In the genomic region with DNA sequence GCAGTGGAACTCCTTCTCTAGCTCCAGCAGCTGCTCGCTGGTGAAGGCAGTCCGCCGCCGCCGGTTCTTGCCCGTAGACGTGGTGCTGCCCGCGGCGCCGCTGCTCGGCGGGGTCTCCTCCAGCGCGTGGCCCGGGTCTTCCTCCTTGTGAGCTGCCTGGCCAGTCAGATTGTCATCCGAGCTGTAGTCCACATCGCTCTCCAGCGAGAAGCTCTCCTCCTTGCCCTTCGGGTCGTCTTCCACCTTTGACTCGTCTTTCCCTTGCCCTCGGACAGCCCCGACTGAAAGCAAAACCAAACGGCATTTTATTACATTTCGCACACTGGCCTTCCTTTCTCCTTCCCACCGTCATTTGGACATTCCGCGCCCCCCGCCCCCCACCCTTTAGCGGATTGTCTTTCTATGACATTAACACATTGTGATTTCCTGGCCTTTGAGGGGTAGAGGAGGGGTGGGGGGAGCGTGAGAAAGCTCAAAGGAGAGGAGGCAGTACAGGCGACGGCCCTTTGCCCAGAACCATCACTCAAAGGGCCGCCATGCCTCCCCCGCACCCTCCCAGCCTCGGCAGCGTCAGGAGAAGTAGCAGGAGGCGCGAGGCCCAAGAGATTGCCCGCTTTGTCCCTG, we compare ENCODE assay signal across 10 cellular contexts. TPM values are rescaled to one million over a fixed set of nuclear protein-coding genes. Genes with fewer than 3 reads are reported as not detected.
DNase-seq lines count a peak whose midpoint lies in the region; ATAC-seq and TF ChIP-seq lines count a peak whose summit lies in the region.
"Had no signal": no experiment of that assay in that cellular context is flagged by ENCODE, and none has a peak within 500 bp of the region (broad histone marks: within the 10 kb centered on the region; RNA-seq: fewer than 3 reads in every experiment).

No MANE protein-coding gene starts in this region.

- intact Hi-C loops in heart right ventricle (cut with DNase I): loop anchor here in 2 of 10 donors (5.0 to 10.0 kb wide), 2 partner anchors 361 to 389 kb away; no protein-coding TSS in a partner anchor
- intact Hi-C loops in Right ventricle myocardium inferior (cut with DNase I): no loop called here

- peak overlapping the region in 7 of 10 donors; percentile 3 to 52 (median 41) for H3K4me3 ChIP-seq in heart right ventricle
- H3K4me3 ChIP-seq in astrocyte of the cerebellum (ENCODE audit: low read depth, low read length): peak overlapping the region; percentile 50

- no peaks in the 10 kb centered on the region for H3K36me3 ChIP-seq in heart right ventricle

- peak overlapping the region; percentile 85 for H3K4me3 Mint-ChIP-seq in type B pancreatic cell

- no peak for DNase-seq in heart right ventricle
- DNase-seq in Right ventricle myocardium inferior (ENCODE audit: missing footprints): no peak
- no peak for DNase-seq in astrocyte of the cerebellum (ENCODE audit: low read depth)
- DNase-seq in mesenteric fat pad (ENCODE audit: low spot score): peak; percentile 89
- DNase-seq in type B pancreatic cell (ENCODE audit: extremely low spot score, unreplicated experiment): no peak
- DNase-seq in NCI-H1436 treated with DMSO at 0.1 percent for 48 hours (lab: John Stamatoyannopoulos, UW): no peak
- no peak for DNase-seq in NCI-H774 (lab: John Stamatoyannopoulos, UW)
- DNase-seq: midbrain had no signal

- H3K36me3 Mint-ChIP-seq in type B pancreatic cell: no peaks in the 10 kb centered on the region

- H3K27me3 ChIP-seq in heart right ventricle: peaks cover 68 to 100% (median 100%) of the 10 kb centered on the region in 7 donors

- H3K4me1 Mint-ChIP-seq in type B pancreatic cell (ENCODE audit: unreplicated experiment): peaks cover 13% of the 10 kb centered on the region

- no peak overlapping the region for H3K27ac ChIP-seq in heart right ventricle
- H3K27ac ChIP-seq: KMS-11 had no signal

- H3K27me3 Mint-ChIP-seq in type B pancreatic cell: peaks cover 76% of the 10 kb centered on the region

- no peak overlapping the region for H3K27ac Mint-ChIP-seq in type B pancreatic cell

- ATAC-seq in heart right ventricle: no peak
- no peak for ATAC-seq in Right ventricle myocardium inferior
- ATAC-seq in HG02885 (IDR thresholded peaks at IDR 0.05; ENCODE audit: poor library complexity, unreplicated experiment): no peak

- H3K9me3 ChIP-seq in heart right ventricle: no peaks in the 10 kb centered on the region

- no peaks in the 10 kb centered on the region for H3K9me3 Mint-ChIP-seq in type B pancreatic cell

- in situ Hi-C loops in astrocyte of the cerebellum (cut with HindIII; ENCODE audit: low sequenced_read_pairs): no loop called here

- TF ChIP-seq CTCF in heart right ventricle (IDR thresholded peaks at IDR 0.05): no peak
- TF ChIP-seq CTCF in astrocyte of the cerebellum (IDR thresholded peaks at IDR 0.05; ENCODE audit: low read depth, low read length, missing control alignments): no peak
- TF ChIP-seq CTCF in type B pancreatic cell (conservative IDR thresholded peaks at IDR 0.05): no peak

- WGBS in heart right ventricle, 2 donors: 1 to 3% methylated on average over 41 of the region's 41 CpGs

- peaks cover 20 to 78% (median 55%) of the 10 kb centered on the region in 9 donors for H3K4me1 ChIP-seq in heart right ventricle

RNA-seq across cellular contexts. Expression of a gene that starts 1.9 kb away (rescaled TPM):
- total RNA-seq in heart right ventricle: under 1 TPM in 3 of 10 donors, not detected in 7; 0.12 to 0.22 (median 0.15) TPM
- polyA plus RNA-seq in heart right ventricle: under 1 TPM; 0.15 to 0.16 TPM
- not detected for total RNA-seq in Right ventricle myocardium inferior
- total RNA-seq in mesenteric fat pad: not detected
- total RNA-seq in type B pancreatic cell (ENCODE audit: low replicate concordance): 0.50 and 2.1 TPM in 2 replicates
